Comparison of ENCODE assay signal across 27 cellular contexts in the genomic region with DNA sequence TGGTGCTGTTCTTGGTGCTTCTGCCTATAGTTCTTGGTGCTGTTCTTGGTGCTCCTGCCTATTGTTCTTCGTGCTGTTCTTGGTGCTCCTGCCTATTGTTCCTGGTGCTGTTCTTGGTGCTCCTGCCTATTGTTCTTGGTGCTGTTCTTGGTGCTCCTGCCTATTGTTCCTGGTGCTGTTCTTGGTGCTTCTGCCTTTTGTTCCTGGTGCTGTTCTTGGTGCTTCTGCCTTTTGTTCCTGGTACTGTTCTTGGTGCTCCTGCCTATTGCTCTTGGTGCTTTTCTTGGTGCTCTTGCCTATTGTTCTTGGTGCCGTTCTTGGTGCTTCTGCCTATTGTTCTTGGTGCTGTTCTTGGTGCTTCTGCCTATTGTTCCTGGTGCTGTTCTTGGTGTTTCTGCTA.
"Had no signal": no experiment of that assay in that cellular context is flagged by ENCODE, and none has a peak within 500 bp of the region (broad histone marks: within the 10 kb centered on the region; RNA-seq: fewer than 3 reads in every experiment).

No MANE protein-coding gene starts in this region.

- H3K4me1 ChIP-seq: suprapubic skin, testis, thyroid gland, tibial artery, tibial nerve, transverse colon, upper lobe of left lung, upper lobe of right lung, uterus, vagina had no signal

- H3K9me3 ChIP-seq: testis, thyroid gland, transverse colon, upper lobe of right lung, uterus had no signal

- H3K4me3 ChIP-seq: stomach, suprapubic skin, testis, thoracic aorta, thyroid gland, tibial artery, tibial nerve, transverse colon, upper lobe of left lung, upper lobe of right lung, uterus, vagina had no signal

- FAIRE-seq: urothelium cell line had no signal

- DNase-seq: stimulated activated CD4-positive, alpha-beta T cell treated with anti-CD3 and anti-CD28 coated beads, Interleukin-2, amount 100 ng/mL, for 48 hours; stimulated activated CD4-positive, alpha-beta T cell treated with anti-CD3 and anti-CD28 coated beads, Interleukin-4, amount 100 ng/mL, for 1 hour; stimulated activated CD4-positive, alpha-beta T cell treated with anti-CD3 and anti-CD28 coated beads, Interleukin-4, amount 100 ng/mL, for 24 hours; stimulated activated CD4-positive, alpha-beta T cell treated with anti-CD3 and anti-CD28 coated beads, Interleukin-4, amount 100 ng/mL, for 4 hours; stimulated activated CD8-positive, alpha-beta memory T cell treated with anti-CD3 and anti-CD28 coated beads, Interleukin-4, amount 100 ng/mL, for 48 hours; stimulated activated naive B cell treated with anti-CD40 and anti-IgM and Interleukin-4, amounts not matched to agents 10 μg/mL and 1 μg/mL and 100 μg/mL, for 72 hours; stimulated activated naive CD4-positive, alpha-beta T cell; stimulated activated naive CD4-positive, alpha-beta T cell treated with Interleukin-2 at 50 U/mL for 16 hours; stimulated activated naive CD8-positive, alpha-beta T cell treated with anti-CD3 and anti-CD28 coated beads, Interleukin-15, amount 100 ng/mL, for 72 hours; stimulated activated naive CD8-positive, alpha-beta T cell treated with anti-CD3 and anti-CD28 coated beads, Interleukin-15, Interleukin-2, amounts not matched to agents 100 U/mL and 50 U/mL, for 24 hours; stomach; substantia nigra; testis; thyroid gland; tibial artery; transverse colon; trophoblast cell; upper lobe of right lung; uterus had no signal

- H3K27me3 ChIP-seq: testis, thyroid gland, tibial nerve, transverse colon, upper lobe of left lung, upper lobe of right lung, uterus, vagina had no signal

- H3K36me3 ChIP-seq: suprapubic skin, thoracic aorta, thyroid gland, tibial artery, tibial nerve, transverse colon, upper lobe of left lung, upper lobe of right lung, uterus, vagina had no signal

- H3K27ac ChIP-seq: stomach, suprapubic skin, testis, thoracic aorta, thyroid gland, tibial artery, tibial nerve, transverse colon, upper lobe of left lung, upper lobe of right lung, uterus, vagina had no signal

- ATAC-seq: stimulated activated effector memory CD8-positive, alpha-beta T cell treated with anti-CD3 and anti-CD28 coated beads, Interleukin-12 subunit alpha, Interleukin-12 subunit beta, amount 100 ng/mL, for 72 hours; stimulated activated memory B cell treated with anti-CD40 and anti-IgM and Interleukin-4, amounts not matched to agents 10 μg/mL and 1 μg/mL and 100 μg/mL, for 72 hours; stimulated activated naive B cell treated with anti-CD40 and anti-IgM and Interleukin-4, amounts not matched to agents 10 μg/mL and 1 μg/mL and 100 μg/mL, for 72 hours; stimulated activated naive CD8-positive, alpha-beta T cell treated with anti-CD3 and anti-CD28 coated beads, Interleukin-15, amount 100 ng/mL, for 72 hours; stimulated activated naive CD8-positive, alpha-beta T cell treated with anti-CD3 and anti-CD28 coated beads, Interleukin-15, Interleukin-2, amounts not matched to agents 100 U/mL and 50 U/mL, for 24 hours had no signal
